In the genomic region with DNA sequence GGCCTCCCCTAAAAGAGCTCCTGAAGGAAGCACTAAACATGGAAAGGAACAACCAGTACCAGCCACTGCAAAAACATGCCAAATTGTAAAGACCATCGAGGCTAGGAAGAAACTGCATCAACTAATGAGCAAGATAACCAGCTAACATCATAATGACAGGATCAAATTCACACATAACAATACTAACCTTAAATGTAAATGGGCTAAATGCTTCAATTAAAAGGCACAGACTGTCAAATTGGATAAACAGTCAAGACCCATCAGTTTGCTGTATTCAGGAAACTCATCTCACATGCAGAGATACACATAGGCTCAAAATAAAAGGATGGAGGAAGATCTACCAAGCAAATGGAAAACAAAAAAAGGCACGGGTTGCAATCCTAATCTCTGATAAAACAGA, we compare ENCODE assay signal across 1 cellular context. TPM values are rescaled to one million over a fixed set of nuclear protein-coding genes. Genes with fewer than 3 reads are reported as not detected.
"Had no signal": no experiment of that assay in that cellular context is flagged by ENCODE, and none has a peak within 500 bp of the region (broad histone marks: within the 10 kb centered on the region; RNA-seq: fewer than 3 reads in every experiment).

No MANE protein-coding gene starts in this region.

RNA-seq across cellular contexts. Expression of gene STARD8, which starts 43.2 kb away (rescaled TPM):
- polyA plus RNA-seq: naive thymus-derived CD8-positive, alpha-beta T cell had no signal
